ENCODE assay signal across 8 cellular contexts in the genomic region with DNA sequence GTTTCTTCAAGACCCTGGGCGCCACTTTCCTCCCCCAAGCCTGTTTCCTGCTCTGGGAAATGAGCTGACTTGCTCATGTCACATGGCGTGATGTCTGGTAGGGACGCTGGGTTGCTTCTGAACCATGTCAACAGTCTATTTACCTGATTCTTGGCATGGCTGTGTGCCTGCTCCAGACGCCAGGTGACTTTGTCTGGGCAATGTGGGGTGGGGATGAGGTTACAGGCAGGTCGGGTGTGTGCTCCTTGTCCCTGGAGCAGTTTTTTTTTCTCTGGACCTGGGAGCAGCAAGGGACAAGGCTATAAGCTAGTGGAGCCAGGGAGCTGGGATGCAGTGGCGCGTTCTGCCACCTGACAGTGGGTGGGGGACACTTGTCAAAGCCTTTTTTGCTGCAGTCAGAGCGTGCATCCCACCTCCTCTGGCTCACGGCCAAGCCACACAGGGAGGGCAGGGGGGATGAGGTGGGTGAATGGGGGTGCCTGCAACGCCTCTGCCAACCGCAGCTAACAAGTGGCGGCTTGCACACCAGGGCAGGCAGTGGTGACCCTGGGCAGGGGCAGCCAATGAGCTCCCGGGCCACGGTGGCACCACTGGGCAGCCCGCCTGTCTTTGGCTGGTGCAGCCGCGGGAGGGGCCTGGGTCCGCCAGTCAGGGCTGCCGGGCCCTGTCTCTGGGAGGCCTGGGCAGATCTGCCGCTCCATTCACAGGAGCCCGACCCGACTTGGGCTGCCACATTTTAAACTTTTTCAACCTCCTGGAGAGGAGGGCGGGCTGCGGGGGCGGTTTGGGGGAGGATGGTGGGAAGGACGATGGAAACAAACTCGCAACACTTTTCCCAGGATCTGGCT. TPM values are rescaled to one million over a fixed set of nuclear protein-coding genes. Genes with fewer than 3 reads are reported as not detected.
DNase-seq lines count a peak whose midpoint lies in the region; ATAC-seq, FAIRE-seq and TF ChIP-seq lines count a peak whose summit lies in the region.

No MANE protein-coding gene starts in this region.

- peak overlapping the region; percentile 1 to 61 for H3K9ac ChIP-seq in duodenal mucosa (ENCODE audit: low read depth in 1 of 2, low read length in 2 of 2)

- H3K4me3 ChIP-seq in duodenal mucosa (ENCODE audit: low read depth in 1 of 2, low read length in 2 of 2) (peak overlapping the region; percentile 0 to 30), lung (no peak overlapping the region)

- CTCF ChIA-PET in activated CD4-positive, alpha-beta memory T cell treated with anti-CD3 and anti-CD28 coated beads for 36 hours (lab: Charles Lee) = interaction anchor here (0.5 to 8.9 kb wide), 16 partner anchors 8 to 435 kb away, joined by 3 to 100 read pairs (median 4); a partner anchor contains a TSS

- H3K4me3 Mint-ChIP-seq in activated CD4-positive, alpha-beta memory T cell treated with anti-CD3 and anti-CD28 coated beads for 36 hours = peak overlapping the region; percentile 63

- TF ChIP-seq POLR2A in GM12892 (IDR thresholded peaks at IDR 0.05; ENCODE audit: low read depth, low read length) = no peak; the same call in 1 of the 2 replicates

- intact Hi-C loops in activated CD4-positive, alpha-beta memory T cell treated with anti-CD3 and anti-CD28 coated beads for 36 hours (cut with micrococcal nuclease) = loop anchor here (1.0 to 10.0 kb wide), 5 partner anchors 11 to 607 kb away; a partner anchor contains a TSS

- FAIRE-seq in GM12892 (lab: Jason Lieb, UNC) = peak; percentile 70

- peak overlapping the region; percentile 99 for H3K27ac Mint-ChIP-seq in activated CD4-positive, alpha-beta memory T cell treated with anti-CD3 and anti-CD28 coated beads for 36 hours

- peaks cover 85% of the 10 kb centered on the region for H3K4me1 Mint-ChIP-seq in activated CD4-positive, alpha-beta memory T cell treated with anti-CD3 and anti-CD28 coated beads for 36 hours (ENCODE audit: low read depth)

- H3K27ac ChIP-seq in duodenal mucosa (ENCODE audit: low read depth, low read length) (peak overlapping the region; percentile 75), lung (ENCODE audit: low read depth in 1 of 2, low read length in 1 of 2) (peak overlapping the region; percentile 61 to 94)

- ATAC-seq in HG03175 (IDR thresholded peaks at IDR 0.05; ENCODE audit: unreplicated experiment) = peak; percentile 57
- peak; percentile 80 for ATAC-seq in lung (ENCODE audit: insufficient read depth, low FRiP score)
- ATAC-seq in GM18873 (IDR thresholded peaks at IDR 0.05; ENCODE audit: low FRiP score, unreplicated experiment) = no peak

- H3K9me3 ChIP-seq in duodenal mucosa (ENCODE audit: control insufficient read depth in 1 of 2, low read length in 2 of 2) (no peaks in the 10 kb centered on the region), lung (ENCODE audit: control insufficient read depth in 2 of 2, insufficient read depth in 1 of 2, low read length in 1 of 2) (no peaks in the 10 kb centered on the region)

- no peak for TF ChIP-seq CTCF in lung (IDR thresholded peaks at IDR 0.05; ENCODE audit: control extremely low read depth, extremely low read depth)

- POLR2A ChIA-PET in activated CD4-positive, alpha-beta memory T cell treated with anti-CD3 and anti-CD28 coated beads for 36 hours (lab: Charles Lee) = interaction anchor here (0.7 to 12.2 kb wide), 17 partner anchors 8 to 481 kb away, joined by 3 to 240 read pairs (median 5); a partner anchor contains a TSS

- H3K27me3 ChIP-seq in duodenal mucosa (ENCODE audit: control insufficient read depth in 1 of 2, insufficient read depth in 2 of 2, low read length in 2 of 2) = no peaks in the 10 kb centered on the region
- no peaks in the 10 kb centered on the region for H3K27me3 ChIP-seq in lung (ENCODE audit: control insufficient read depth, insufficient read depth)

- H3K9me3 Mint-ChIP-seq in activated CD4-positive, alpha-beta memory T cell treated with anti-CD3 and anti-CD28 coated beads for 36 hours = peaks cover under 1% of the 10 kb centered on the region

- H3K36me3 Mint-ChIP-seq in activated CD4-positive, alpha-beta memory T cell treated with anti-CD3 and anti-CD28 coated beads for 36 hours = peaks cover 23% of the 10 kb centered on the region

- WGBS in lung, 2 donors = 4 to 6% methylated on average over 24 to 27 of the region's 27 CpGs

- H3K4me1 ChIP-seq in duodenal mucosa (ENCODE audit: control insufficient read depth in 1 of 2, insufficient read depth in 2 of 2, low read length in 2 of 2) (peaks cover 68% of the 10 kb centered on the region in 2 donors), lung (ENCODE audit: control insufficient read depth in 2 of 2, insufficient read depth in 2 of 2, low read length in 2 of 2) (peaks cover 4 to 46% of the 10 kb centered on the region in 2 donors)

- peaks cover 18 to 19% of the 10 kb centered on the region in 2 donors for H3K36me3 ChIP-seq in duodenal mucosa (ENCODE audit: control insufficient read depth in 1 of 2, insufficient read depth in 2 of 2, low read length in 2 of 2)
- H3K36me3 ChIP-seq in lung (ENCODE audit: control insufficient read depth in 2 of 2, insufficient read depth in 2 of 2, low read length in 2 of 2) = peaks cover 0 to 10% of the 10 kb centered on the region in 2 donors

- H3K27me3 Mint-ChIP-seq in activated CD4-positive, alpha-beta memory T cell treated with anti-CD3 and anti-CD28 coated beads for 36 hours = peaks cover 2% of the 10 kb centered on the region

- DNase-seq in GM12892 (ENCODE audit: insufficient read length) (peak; percentile 64), NCI-H524 (lab: John Stamatoyannopoulos, UW) (peak; percentile 79 to 93), lung (ENCODE audit: low spot score) (peak; percentile 92)
- peak; percentile 98 for DNase-seq in activated CD4-positive, alpha-beta memory T cell treated with anti-CD3 and anti-CD28 coated beads for 36 hours
- DNase-seq in stimulated activated CD4-positive, alpha-beta T cell treated with anti-CD3 and anti-CD28 coated beads, TNF-alpha, amount 100 ng/mL, for 24 hours (ENCODE audit: low read depth in 3 of 3) = peak; percentile 46 to 90 (median 73)

RNA-seq across cellular contexts. Expression of a gene that starts 22.9 kb away (rescaled TPM):
- 9.9 TPM for polyA plus RNA-seq in GM12892 (2012; ENCODE audit: missing spikeins)
- 10 to 100 TPM; 18.9 to 19.8 TPM for total RNA-seq in activated CD4-positive, alpha-beta memory T cell treated with anti-CD3 and anti-CD28 coated beads for 36 hours
- 10 to 100 TPM; 34.0 to 38.7 TPM for total RNA-seq in lung
- polyA plus RNA-seq in lung = 10 to 100 TPM; 30.0 to 30.2 TPM

RNA-seq across cellular contexts. Expression of a gene that starts 58.1 kb away (rescaled TPM):
- 158 TPM for polyA plus RNA-seq in GM12892 (2012; ENCODE audit: missing spikeins)
- total RNA-seq in activated CD4-positive, alpha-beta memory T cell treated with anti-CD3 and anti-CD28 coated beads for 36 hours = 100 to 1,000 TPM; 637 TPM
- total RNA-seq in lung = 100 to 1,000 TPM; 155 to 190 TPM
- 100 to 1,000 TPM in 1 of 2 donors, 10 to 100 TPM in 1; 55.3 to 188 TPM for polyA plus RNA-seq in lung
